Comparison of ENCODE assay signal across 1 cellular context in the genomic region with DNA sequence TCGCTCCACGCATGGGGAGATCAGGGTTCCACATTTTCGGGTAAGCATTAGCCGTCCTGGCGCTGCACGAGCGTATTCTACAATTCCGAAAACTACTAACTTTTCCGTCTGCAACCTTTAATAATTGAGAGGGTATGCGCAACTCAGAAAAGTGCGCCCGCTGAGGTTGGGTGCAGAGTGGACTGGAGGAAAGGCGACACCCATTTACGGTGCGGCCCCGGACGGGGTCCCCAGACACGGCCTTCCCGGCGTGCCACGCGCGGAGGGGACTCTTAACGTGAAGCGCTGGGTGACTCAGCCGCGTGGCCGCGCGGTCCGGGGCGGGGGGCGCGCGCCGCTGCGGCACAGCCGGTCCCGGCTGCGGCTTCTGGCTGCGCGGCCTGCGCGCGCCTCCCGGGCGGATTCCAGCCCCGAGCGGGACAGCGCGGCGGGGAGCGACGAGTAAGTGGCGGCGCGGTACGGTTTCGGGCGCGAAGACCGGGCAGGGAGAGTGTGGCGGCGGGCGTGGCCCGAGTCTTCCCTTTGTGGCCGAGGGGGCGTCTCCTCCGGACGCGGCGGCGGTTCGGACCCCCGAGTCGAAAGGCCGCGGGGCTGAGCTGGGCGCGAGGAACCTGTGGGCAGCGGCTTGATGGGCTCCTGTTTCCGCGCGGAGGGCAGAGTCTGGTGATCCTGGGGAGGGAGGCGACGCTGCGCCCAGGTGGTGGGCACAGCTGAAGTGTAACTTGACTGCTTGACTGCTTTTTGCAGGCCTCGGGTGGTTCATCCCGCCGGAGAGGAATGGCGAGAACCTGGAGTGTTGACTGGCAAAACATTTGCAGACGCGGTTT.
TF ChIP-seq lines count a peak whose summit lies in the region.

A gene (plus strand): TSS at position 330 of the 827 bp plus-strand sequence. CDS start 27,098 bp downstream, outside the sequence.
A gene with protein sequence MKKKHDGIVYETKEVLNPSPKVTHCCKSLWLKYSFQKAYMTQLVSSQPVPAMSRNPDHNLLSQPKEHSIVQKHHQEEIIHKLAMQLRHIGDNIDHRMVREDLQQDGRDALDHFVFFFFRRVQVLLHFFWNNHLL (minus strand): TSS at position 184 of the 827 bp plus-strand sequence. CDS start 16,772 bp downstream, outside the sequence.

TF ChIP-seq in K562, 482 proteins besides CTCF, POLR2A, EP300 and RAD21 (continued from another document and continues in another):
- TF ChIP-seq SIN3B (IDR thresholded peaks at IDR 0.05; ENCODE audit: low read depth) (peak; percentile 75), RBM14 (IDR thresholded peaks at IDR 0.05; ENCODE audit: borderline replicate concordance, insufficient read depth, low read depth, low read length) (0 out of 2 replicates have a peak, but pooled peaks have one; percentile 78), ZNF212 (CRISPR knock-in tag; IDR thresholded peaks at IDR 0.05) (no peak), SIRT6 (IDR thresholded peaks at IDR 0.05; ENCODE audit: low read depth, low read length) (no peak), SP1 (CRISPR knock-in tag; IDR thresholded peaks at IDR 0.05) (peak; percentile 51), ZNF253 (CRISPR knock-in tag; conservative IDR thresholded peaks at IDR 0.05) (no peak), ZBTB17 (CRISPR knock-in tag; IDR thresholded peaks at IDR 0.05) (0 out of 2 replicates have a peak, but pooled peaks have one; percentile 52), XRCC4 (IDR thresholded peaks at IDR 0.05; ENCODE audit: extremely low read depth, insufficient read depth, insufficient read length) (no peak), HDAC8 (tag; IDR thresholded peaks at IDR 0.05) (peak; percentile 40; the same call in 1 of the 2 replicates), POU5F1 (IDR thresholded peaks at IDR 0.05; ENCODE audit: borderline replicate concordance, low read depth, low read length, partially characterized antibody) (peak; percentile 6), ETV6 (IDR thresholded peaks at IDR 0.05; ENCODE audit: borderline replicate concordance in 1 of 2, low read depth in 2 of 2, low read length in 1 of 2) (peak; percentile 51 to 61; a peak in 1 of 4 replicates), ETV6 (CRISPR knock-in tag; IDR thresholded peaks at IDR 0.05; ENCODE audit: borderline replicate concordance) (no peak), KAT2B (IDR thresholded peaks at IDR 0.05; ENCODE audit: low read depth, low read length) (no peak), HDAC1 (IDR thresholded peaks at IDR 0.05) (peak in 1 of 2 experiments; percentile 66; a peak in 2 of 4 replicates), BDP1 (IDR thresholded peaks at IDR 0.05; ENCODE audit: insufficient read depth, insufficient read length) (no peak), TRIM28 (IDR thresholded peaks at IDR 0.05) (peak; percentile 53; the same call in 1 of the 2 replicates), KLF10 (CRISPR knock-in tag; IDR thresholded peaks at IDR 0.05) (no peak), TOE1 (IDR thresholded peaks at IDR 0.05; ENCODE audit: borderline replicate concordance) (peak; percentile 90; the same call in 1 of the 2 replicates), TOE1 (CRISPR knock-in tag; IDR thresholded peaks at IDR 0.05; ENCODE audit: borderline replicate concordance, low read depth) (no peak), NBN (IDR thresholded peaks at IDR 0.05; ENCODE audit: low read depth) (peak; percentile 50; the same call in 1 of the 2 replicates), KAT7 (CRISPR knock-in tag; IDR thresholded peaks at IDR 0.05; ENCODE audit: borderline replicate concordance) (peak; percentile 79), SETDB1 (IDR thresholded peaks at IDR 0.05; ENCODE audit: low read length) (no peak), CBFB (CRISPR knock-in tag; IDR thresholded peaks at IDR 0.05) (no peak; the same call in 1 of the 2 replicates), SREBF1 (IDR thresholded peaks at IDR 0.05; ENCODE audit: borderline replicate concordance, low read depth, low read length) (no peak), ZZZ3 (IDR thresholded peaks at IDR 0.05) (no peak), SRSF1 (IDR thresholded peaks at IDR 0.05; ENCODE audit: low read depth, low read length) (no peak), ETV1 (tag; conservative IDR thresholded peaks at IDR 0.05; ENCODE audit: low read depth) (0 out of 2 replicates have a peak, but pooled peaks have one; percentile 3), LARP7 (IDR thresholded peaks at IDR 0.05) (no peak), NFIC (IDR thresholded peaks at IDR 0.05) (peak; percentile 59), CCNT2 (IDR thresholded peaks at IDR 0.05; ENCODE audit: borderline replicate concordance, extremely low read depth, insufficient read length, low read depth, low read length) (peak; percentile 99), GABPB1 (CRISPR knock-in tag; IDR thresholded peaks at IDR 0.05) (0 out of 2 replicates have a peak, but pooled peaks have one; percentile 44), STAT5B (CRISPR knock-in tag; IDR thresholded peaks at IDR 0.05) (no peak), ZNF140 (CRISPR knock-in tag; IDR thresholded peaks at IDR 0.05) (no peak), NFATC3 (IDR thresholded peaks at IDR 0.05) (no peak), SRF (CRISPR knock-in tag; IDR thresholded peaks at IDR 0.05) (peak; percentile 59 to 86; a peak in 1 of 4 replicates), RBM39 (optimal IDR thresholded peaks at IDR 0.05; ENCODE audit: low read depth, low read length) (no peak), GABPA (tag; conservative IDR thresholded peaks at IDR 0.05; ENCODE audit: low read depth) (peak; percentile 62), ERF (CRISPR knock-in tag; IDR thresholded peaks at IDR 0.05) (peak; percentile 82)
- TF ChIP-seq, protein P1, sequence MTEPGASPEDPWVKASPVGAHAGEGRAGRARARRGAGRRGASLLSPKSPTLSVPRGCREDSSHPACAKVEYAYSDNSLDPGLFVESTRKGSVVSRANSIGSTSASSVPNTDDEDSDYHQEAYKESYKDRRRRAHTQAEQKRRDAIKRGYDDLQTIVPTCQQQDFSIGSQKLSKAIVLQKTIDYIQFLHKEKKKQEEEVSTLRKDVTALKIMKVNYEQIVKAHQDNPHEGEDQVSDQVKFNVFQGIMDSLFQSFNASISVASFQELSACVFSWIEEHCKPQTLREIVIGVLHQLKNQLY (CRISPR knock-in tag; conservative IDR thresholded peaks at IDR 0.05) = no peak
- TF ChIP-seq, protein P2, sequence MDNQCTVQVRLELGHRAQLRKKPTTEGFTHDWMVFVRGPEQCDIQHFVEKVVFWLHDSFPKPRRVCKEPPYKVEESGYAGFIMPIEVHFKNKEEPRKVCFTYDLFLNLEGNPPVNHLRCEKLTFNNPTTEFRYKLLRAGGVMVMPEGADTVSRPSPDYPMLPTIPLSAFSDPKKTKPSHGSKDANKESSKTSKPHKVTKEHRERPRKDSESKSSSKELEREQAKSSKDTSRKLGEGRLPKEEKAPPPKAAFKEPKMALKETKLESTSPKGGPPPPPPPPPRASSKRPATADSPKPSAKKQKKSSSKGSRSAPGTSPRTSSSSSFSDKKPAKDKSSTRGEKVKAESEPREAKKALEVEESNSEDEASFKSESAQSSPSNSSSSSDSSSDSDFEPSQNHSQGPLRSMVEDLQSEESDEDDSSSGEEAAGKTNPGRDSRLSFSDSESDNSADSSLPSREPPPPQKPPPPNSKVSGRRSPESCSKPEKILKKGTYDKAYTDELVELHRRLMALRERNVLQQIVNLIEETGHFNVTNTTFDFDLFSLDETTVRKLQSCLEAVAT (IDR thresholded peaks at IDR 0.05) = peak in 1 of 2 experiments; percentile 74; a peak in 3 of 4 replicates
- TF ChIP-seq, protein P3, sequence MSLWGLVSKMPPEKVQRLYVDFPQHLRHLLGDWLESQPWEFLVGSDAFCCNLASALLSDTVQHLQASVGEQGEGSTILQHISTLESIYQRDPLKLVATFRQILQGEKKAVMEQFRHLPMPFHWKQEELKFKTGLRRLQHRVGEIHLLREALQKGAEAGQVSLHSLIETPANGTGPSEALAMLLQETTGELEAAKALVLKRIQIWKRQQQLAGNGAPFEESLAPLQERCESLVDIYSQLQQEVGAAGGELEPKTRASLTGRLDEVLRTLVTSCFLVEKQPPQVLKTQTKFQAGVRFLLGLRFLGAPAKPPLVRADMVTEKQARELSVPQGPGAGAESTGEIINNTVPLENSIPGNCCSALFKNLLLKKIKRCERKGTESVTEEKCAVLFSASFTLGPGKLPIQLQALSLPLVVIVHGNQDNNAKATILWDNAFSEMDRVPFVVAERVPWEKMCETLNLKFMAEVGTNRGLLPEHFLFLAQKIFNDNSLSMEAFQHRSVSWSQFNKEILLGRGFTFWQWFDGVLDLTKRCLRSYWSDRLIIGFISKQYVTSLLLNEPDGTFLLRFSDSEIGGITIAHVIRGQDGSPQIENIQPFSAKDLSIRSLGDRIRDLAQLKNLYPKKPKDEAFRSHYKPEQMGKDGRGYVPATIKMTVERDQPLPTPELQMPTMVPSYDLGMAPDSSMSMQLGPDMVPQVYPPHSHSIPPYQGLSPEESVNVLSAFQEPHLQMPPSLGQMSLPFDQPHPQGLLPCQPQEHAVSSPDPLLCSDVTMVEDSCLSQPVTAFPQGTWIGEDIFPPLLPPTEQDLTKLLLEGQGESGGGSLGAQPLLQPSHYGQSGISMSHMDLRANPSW (CRISPR knock-in tag; IDR thresholded peaks at IDR 0.05) = 0 out of 2 replicates have a peak, but pooled peaks have one; percentile 94
- TF ChIP-seq, protein P4, sequence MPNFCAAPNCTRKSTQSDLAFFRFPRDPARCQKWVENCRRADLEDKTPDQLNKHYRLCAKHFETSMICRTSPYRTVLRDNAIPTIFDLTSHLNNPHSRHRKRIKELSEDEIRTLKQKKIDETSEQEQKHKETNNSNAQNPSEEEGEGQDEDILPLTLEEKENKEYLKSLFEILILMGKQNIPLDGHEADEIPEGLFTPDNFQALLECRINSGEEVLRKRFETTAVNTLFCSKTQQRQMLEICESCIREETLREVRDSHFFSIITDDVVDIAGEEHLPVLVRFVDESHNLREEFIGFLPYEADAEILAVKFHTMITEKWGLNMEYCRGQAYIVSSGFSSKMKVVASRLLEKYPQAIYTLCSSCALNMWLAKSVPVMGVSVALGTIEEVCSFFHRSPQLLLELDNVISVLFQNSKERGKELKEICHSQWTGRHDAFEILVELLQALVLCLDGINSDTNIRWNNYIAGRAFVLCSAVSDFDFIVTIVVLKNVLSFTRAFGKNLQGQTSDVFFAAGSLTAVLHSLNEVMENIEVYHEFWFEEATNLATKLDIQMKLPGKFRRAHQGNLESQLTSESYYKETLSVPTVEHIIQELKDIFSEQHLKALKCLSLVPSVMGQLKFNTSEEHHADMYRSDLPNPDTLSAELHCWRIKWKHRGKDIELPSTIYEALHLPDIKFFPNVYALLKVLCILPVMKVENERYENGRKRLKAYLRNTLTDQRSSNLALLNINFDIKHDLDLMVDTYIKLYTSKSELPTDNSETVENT (CRISPR knock-in tag; IDR thresholded peaks at IDR 0.05) = peak; percentile 95
- TF ChIP-seq, protein P5, sequence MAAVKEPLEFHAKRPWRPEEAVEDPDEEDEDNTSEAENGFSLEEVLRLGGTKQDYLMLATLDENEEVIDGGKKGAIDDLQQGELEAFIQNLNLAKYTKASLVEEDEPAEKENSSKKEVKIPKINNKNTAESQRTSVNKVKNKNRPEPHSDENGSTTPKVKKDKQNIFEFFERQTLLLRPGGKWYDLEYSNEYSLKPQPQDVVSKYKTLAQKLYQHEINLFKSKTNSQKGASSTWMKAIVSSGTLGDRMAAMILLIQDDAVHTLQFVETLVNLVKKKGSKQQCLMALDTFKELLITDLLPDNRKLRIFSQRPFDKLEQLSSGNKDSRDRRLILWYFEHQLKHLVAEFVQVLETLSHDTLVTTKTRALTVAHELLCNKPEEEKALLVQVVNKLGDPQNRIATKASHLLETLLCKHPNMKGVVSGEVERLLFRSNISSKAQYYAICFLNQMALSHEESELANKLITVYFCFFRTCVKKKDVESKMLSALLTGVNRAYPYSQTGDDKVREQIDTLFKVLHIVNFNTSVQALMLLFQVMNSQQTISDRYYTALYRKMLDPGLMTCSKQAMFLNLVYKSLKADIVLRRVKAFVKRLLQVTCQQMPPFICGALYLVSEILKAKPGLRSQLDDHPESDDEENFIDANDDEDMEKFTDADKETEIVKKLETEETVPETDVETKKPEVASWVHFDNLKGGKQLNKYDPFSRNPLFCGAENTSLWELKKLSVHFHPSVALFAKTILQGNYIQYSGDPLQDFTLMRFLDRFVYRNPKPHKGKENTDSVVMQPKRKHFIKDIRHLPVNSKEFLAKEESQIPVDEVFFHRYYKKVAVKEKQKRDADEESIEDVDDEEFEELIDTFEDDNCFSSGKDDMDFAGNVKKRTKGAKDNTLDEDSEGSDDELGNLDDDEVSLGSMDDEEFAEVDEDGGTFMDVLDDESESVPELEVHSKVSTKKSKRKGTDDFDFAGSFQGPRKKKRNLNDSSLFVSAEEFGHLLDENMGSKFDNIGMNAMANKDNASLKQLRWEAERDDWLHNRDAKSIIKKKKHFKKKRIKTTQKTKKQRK (IDR thresholded peaks at IDR 0.05; ENCODE audit: borderline replicate concordance, low read depth, low read length) = 0 out of 2 replicates have a peak, but pooled peaks have one; percentile 31
- TF ChIP-seq, protein P6, sequence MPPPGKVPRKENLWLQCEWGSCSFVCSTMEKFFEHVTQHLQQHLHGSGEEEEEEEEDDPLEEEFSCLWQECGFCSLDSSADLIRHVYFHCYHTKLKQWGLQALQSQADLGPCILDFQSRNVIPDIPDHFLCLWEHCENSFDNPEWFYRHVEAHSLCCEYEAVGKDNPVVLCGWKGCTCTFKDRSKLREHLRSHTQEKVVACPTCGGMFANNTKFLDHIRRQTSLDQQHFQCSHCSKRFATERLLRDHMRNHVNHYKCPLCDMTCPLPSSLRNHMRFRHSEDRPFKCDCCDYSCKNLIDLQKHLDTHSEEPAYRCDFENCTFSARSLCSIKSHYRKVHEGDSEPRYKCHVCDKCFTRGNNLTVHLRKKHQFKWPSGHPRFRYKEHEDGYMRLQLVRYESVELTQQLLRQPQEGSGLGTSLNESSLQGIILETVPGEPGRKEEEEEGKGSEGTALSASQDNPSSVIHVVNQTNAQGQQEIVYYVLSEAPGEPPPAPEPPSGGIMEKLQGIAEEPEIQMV (tag; conservative IDR thresholded peaks at IDR 0.05; ENCODE audit: low read depth) = no peak
- TF ChIP-seq, protein P7, sequence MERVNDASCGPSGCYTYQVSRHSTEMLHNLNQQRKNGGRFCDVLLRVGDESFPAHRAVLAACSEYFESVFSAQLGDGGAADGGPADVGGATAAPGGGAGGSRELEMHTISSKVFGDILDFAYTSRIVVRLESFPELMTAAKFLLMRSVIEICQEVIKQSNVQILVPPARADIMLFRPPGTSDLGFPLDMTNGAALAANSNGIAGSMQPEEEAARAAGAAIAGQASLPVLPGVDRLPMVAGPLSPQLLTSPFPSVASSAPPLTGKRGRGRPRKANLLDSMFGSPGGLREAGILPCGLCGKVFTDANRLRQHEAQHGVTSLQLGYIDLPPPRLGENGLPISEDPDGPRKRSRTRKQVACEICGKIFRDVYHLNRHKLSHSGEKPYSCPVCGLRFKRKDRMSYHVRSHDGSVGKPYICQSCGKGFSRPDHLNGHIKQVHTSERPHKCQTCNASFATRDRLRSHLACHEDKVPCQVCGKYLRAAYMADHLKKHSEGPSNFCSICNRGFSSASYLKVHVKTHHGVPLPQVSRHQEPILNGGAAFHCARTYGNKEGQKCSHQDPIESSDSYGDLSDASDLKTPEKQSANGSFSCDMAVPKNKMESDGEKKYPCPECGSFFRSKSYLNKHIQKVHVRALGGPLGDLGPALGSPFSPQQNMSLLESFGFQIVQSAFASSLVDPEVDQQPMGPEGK (CRISPR knock-in tag; IDR thresholded peaks at IDR 0.05; ENCODE audit: borderline replicate concordance) = no peak
